Comparison of ENCODE assay signal across 8 cellular contexts in genomic region chr19:44304659-44305193, GRCh38. TPM values are rescaled to one million over a fixed set of nuclear protein-coding genes. Genes with fewer than 3 reads are reported as not detected.
DNase-seq lines count a peak whose midpoint lies in the region; ATAC-seq and TF ChIP-seq lines count a peak whose summit lies in the region.

Gene ZNF235 (minus strand): TSS chr19:44305025. CDS start chr19:44303404, 1,621 bp downstream.

- H4K20me1 ChIP-seq in KMS-11 (ENCODE audit: insufficient read depth): no peaks in the 10 kb centered on the region

- H3K27me3 Mint-ChIP-seq in activated T-helper 17 cell treated with anti-CD3 and anti-CD28 coated beads, Interleukin-2, amount 50 U/mL, for 72 hours: peaks cover 7% of the 10 kb centered on the region
- H3K27me3 Mint-ChIP-seq in naive thymus-derived CD8-positive, alpha-beta T cell: peaks cover 0 to 9% (median 0%) of the 10 kb centered on the region in 5 donors
- H3K27me3 Mint-ChIP-seq in stimulated activated naive B cell treated with anti-CD40 and anti-IgM and Interleukin-4, amounts not matched to agents 10 μg/mL and 1 μg/mL and 100 μg/mL, for 72 hours: peaks cover 6 to 8% of the 10 kb centered on the region in 2 donors

- no peak for TF ChIP-seq CTCF in KMS-11 (conservative IDR thresholded peaks at IDR 0.05; ENCODE audit: low read depth, low read length)

- H3K4me2 ChIP-seq in KMS-11: peak within 1 kb of the TSS; percentile 55

- peak within 1 kb of the TSS; percentile 25; the same call in 1 of the 2 replicates for H3K9ac ChIP-seq in KMS-11

- peak within 1 kb of the TSS; percentile 80 for H2AFZ ChIP-seq in KMS-11 (ENCODE audit: low read depth)

- ATAC-seq in GM21717 (IDR thresholded peaks at IDR 0.05; ENCODE audit: unreplicated experiment): peak; percentile 81
- peak; percentile 94 for ATAC-seq in activated T-helper 17 cell treated with anti-CD3 and anti-CD28 coated beads, Interleukin-2, amount 50 U/mL, for 72 hours (replicated peaks)
- peak; percentile 98 for ATAC-seq in naive thymus-derived CD8-positive, alpha-beta T cell
- peak; percentile 95 to 98 for ATAC-seq in stimulated activated naive B cell treated with anti-CD40 and anti-IgM and Interleukin-4, amounts not matched to agents 10 μg/mL and 1 μg/mL and 100 μg/mL, for 72 hours (replicated peaks)

- POLR2A ChIA-PET in naive thymus-derived CD8-positive, alpha-beta T cell (lab: Charles Lee): interaction anchor here (1.4 to 1.9 kb wide), 4 partner anchors 93 to 370 kb away, joined by 3 to 7 read pairs (median 6); partner anchors contain the start of genes ZNF225, ZNF227 and ZNF45

- H3K4me3 ChIP-seq in KMS-11 (IDR thresholded peaks at IDR 0.05; ENCODE audit: insufficient read depth, low read depth, low read length): peak within 1 kb of the TSS; percentile 32

- peak within 1 kb of the TSS; percentile 87 for H3K27ac Mint-ChIP-seq in activated T-helper 17 cell treated with anti-CD3 and anti-CD28 coated beads, Interleukin-2, amount 50 U/mL, for 72 hours
- H3K27ac Mint-ChIP-seq in naive thymus-derived CD8-positive, alpha-beta T cell: peak within 1 kb of the TSS; percentile 56 to 91 (median 81)
- peak within 1 kb of the TSS; percentile 86 for H3K27ac Mint-ChIP-seq in stimulated activated naive B cell treated with anti-CD40 and anti-IgM and Interleukin-4, amounts not matched to agents 10 μg/mL and 1 μg/mL and 100 μg/mL, for 72 hours

- H3K9me3 Mint-ChIP-seq in activated T-helper 17 cell treated with anti-CD3 and anti-CD28 coated beads, Interleukin-2, amount 50 U/mL, for 72 hours: peaks cover 9% of the 10 kb centered on the region
- H3K9me3 Mint-ChIP-seq in naive thymus-derived CD8-positive, alpha-beta T cell: peaks cover 7 to 37% (median 16%) of the 10 kb centered on the region in 9 donors
- H3K9me3 Mint-ChIP-seq in stimulated activated naive B cell treated with anti-CD40 and anti-IgM and Interleukin-4, amounts not matched to agents 10 μg/mL and 1 μg/mL and 100 μg/mL, for 72 hours: peaks cover 5 to 8% of the 10 kb centered on the region in 2 donors

- no peaks in the 10 kb centered on the region for H3K4me1 Mint-ChIP-seq in activated T-helper 17 cell treated with anti-CD3 and anti-CD28 coated beads, Interleukin-2, amount 50 U/mL, for 72 hours
- H3K4me1 Mint-ChIP-seq in naive thymus-derived CD8-positive, alpha-beta T cell: peaks cover 12 to 30% (median 21%) of the 10 kb centered on the region in 4 donors
- peaks cover 2 to 6% of the 10 kb centered on the region in 2 donors for H3K4me1 Mint-ChIP-seq in stimulated activated naive B cell treated with anti-CD40 and anti-IgM and Interleukin-4, amounts not matched to agents 10 μg/mL and 1 μg/mL and 100 μg/mL, for 72 hours

- H3K4me3 Mint-ChIP-seq in activated T-helper 17 cell treated with anti-CD3 and anti-CD28 coated beads, Interleukin-2, amount 50 U/mL, for 72 hours: peak within 1 kb of the TSS; percentile 92
- peak within 1 kb of the TSS; percentile 88 to 96 (median 94) for H3K4me3 Mint-ChIP-seq in naive thymus-derived CD8-positive, alpha-beta T cell
- peak within 1 kb of the TSS; percentile 89 to 95 for H3K4me3 Mint-ChIP-seq in stimulated activated naive B cell treated with anti-CD40 and anti-IgM and Interleukin-4, amounts not matched to agents 10 μg/mL and 1 μg/mL and 100 μg/mL, for 72 hours

- DNase-seq in DMS53 (lab: John Stamatoyannopoulos, UW) (peak; percentile 97), RKO (ENCODE audit: low spot score) (peak; percentile 98), fibroblast of peridontal ligament (ENCODE audit: extremely low read depth) (peak; percentile 98)
- peak; percentile 26 to 82 (median 66) for DNase-seq in naive thymus-derived CD8-positive, alpha-beta T cell
- peak; percentile 82 for DNase-seq in stimulated activated naive B cell treated with anti-CD40 and anti-IgM and Interleukin-4, amounts not matched to agents 10 μg/mL and 1 μg/mL and 100 μg/mL, for 72 hours

- no peak within 1 kb of the TSS for H3K27ac ChIP-seq in KMS-11

- H3K36me3 Mint-ChIP-seq in activated T-helper 17 cell treated with anti-CD3 and anti-CD28 coated beads, Interleukin-2, amount 50 U/mL, for 72 hours (ENCODE audit: low read depth): peaks cover 27% of the 10 kb centered on the region
- peaks cover 27 to 38% (median 33%) of the 10 kb centered on the region in 3 donors for H3K36me3 Mint-ChIP-seq in naive thymus-derived CD8-positive, alpha-beta T cell
- H3K36me3 Mint-ChIP-seq in stimulated activated naive B cell treated with anti-CD40 and anti-IgM and Interleukin-4, amounts not matched to agents 10 μg/mL and 1 μg/mL and 100 μg/mL, for 72 hours: peaks cover 16 to 28% of the 10 kb centered on the region in 2 donors

- H3K4me1 ChIP-seq in KMS-11 (ENCODE audit: low read depth, poor library complexity, severe bottlenecking): no peaks in the 10 kb centered on the region

- H3K27me3 ChIP-seq in KMS-11 (ENCODE audit: insufficient read depth, low read depth): no peaks in the 10 kb centered on the region

- H3K36me3 ChIP-seq in KMS-11 (ENCODE audit: insufficient read depth): no peaks in the 10 kb centered on the region

- H3K79me2 ChIP-seq in KMS-11 (ENCODE audit: insufficient read depth, low read depth): no peaks in the 10 kb centered on the region

RNA-seq across cellular contexts. Expression of gene ZNF235, which starts in this region (rescaled TPM):
- 1 to 10 TPM; 3.6 to 4.2 TPM for total RNA-seq in activated T-helper 17 cell treated with anti-CD3 and anti-CD28 coated beads, Interleukin-2, amount 50 U/mL, for 72 hours
- total RNA-seq in naive thymus-derived CD8-positive, alpha-beta T cell: 10 to 100 TPM; 14.1 to 16.6 TPM
- polyA plus RNA-seq in naive thymus-derived CD8-positive, alpha-beta T cell: 1 to 10 TPM; 2.1 to 3.1 (median 2.7) TPM
